In genomic region chr5:169956756-169957155, GRCh38 we compare ENCODE assay signal across 29 cellular contexts. TPM values are rescaled to one million over a fixed set of nuclear protein-coding genes. Genes with fewer than 3 reads are reported as not detected.
DNase-seq lines count a peak whose midpoint lies in the region; TF ChIP-seq lines count a peak whose summit lies in the region.
"Had no signal": no experiment of that assay in that cellular context is flagged by ENCODE, and none has a peak within 500 bp of the region (broad histone marks: within the 10 kb centered on the region; RNA-seq: fewer than 3 reads in every experiment).

No MANE protein-coding gene starts in this region.

- no peak overlapping the region for H3K9ac ChIP-seq in mammary epithelial cell (ENCODE audit: insufficient read depth, low read length)
- H3K9ac ChIP-seq: SK-N-SH had no signal

- no peaks in the 10 kb centered on the region for H3K27me3 ChIP-seq in mammary epithelial cell (ENCODE audit: insufficient read depth, low read length)
- no peaks in the 10 kb centered on the region for H3K27me3 ChIP-seq in right atrium auricular region
- H3K27me3 ChIP-seq in Peyer's patch, result no peaks in the 10 kb centered on the region
- no peaks in the 10 kb centered on the region for H3K27me3 ChIP-seq in effector memory CD4-positive, alpha-beta T cell (replicated peaks; ENCODE audit: control insufficient read depth, insufficient read depth, low read length, poor library complexity, severe bottlenecking)
- H3K27me3 ChIP-seq: adrenal gland, testis, vagina had no signal

- H2AFZ ChIP-seq in mammary epithelial cell (ENCODE audit: low read depth, low read length), result no peak overlapping the region

- CTCF ChIA-PET in mammary epithelial cell (lab: Charles Lee; ENCODE audit: low non-redundant PET), result no interaction called here

- dilution Hi-C loops in mammary epithelial cell (cut with HindIII; ENCODE audit: low sequenced_read_pairs), result no loop called here

- in situ Hi-C loops in mammary epithelial cell (cut with MboI; ENCODE audit: low sequenced_read_pairs in 2 of 2), result no loop called here

- peaks cover 55% of the 10 kb centered on the region for H3K4me1 ChIP-seq in mammary epithelial cell (ENCODE audit: insufficient read depth, low read length)
- no peaks in the 10 kb centered on the region for H3K4me1 ChIP-seq in right atrium auricular region
- no peaks in the 10 kb centered on the region for H3K4me1 ChIP-seq in Peyer's patch
- H3K4me1 ChIP-seq in effector memory CD4-positive, alpha-beta T cell (ENCODE audit: control insufficient read depth, insufficient read depth, low read length, poor library complexity, severe bottlenecking), result no peaks in the 10 kb centered on the region
- H3K4me1 ChIP-seq: A549, adrenal gland, testis, vagina had no signal

- peaks cover 6% of the 10 kb centered on the region for H3K79me2 ChIP-seq in mammary epithelial cell (ENCODE audit: insufficient read depth, low read length)

- intact Hi-C loops in mammary epithelial cell (cut with micrococcal nuclease), result no loop called here

- no peak for TF ChIP-seq CTCF in mammary epithelial cell (conservative IDR thresholded peaks at IDR 0.05 in 1 of 2, IDR thresholded peaks at IDR 0.05 in 1 of 2; ENCODE audit: extremely low read depth in 1 of 2, insufficient read depth in 1 of 2, low read depth in 1 of 2, low read length in 2 of 2)
- no peak for TF ChIP-seq CTCF in right atrium auricular region (IDR thresholded peaks at IDR 0.05)
- TF ChIP-seq CTCF in Peyer's patch (IDR thresholded peaks at IDR 0.05), result no peak

- H4K20me1 ChIP-seq in mammary epithelial cell (ENCODE audit: insufficient read depth, low read length), result no peaks in the 10 kb centered on the region

- H3K9me3 ChIP-seq in mammary epithelial cell (replicated peaks; ENCODE audit: insufficient read depth, low read length) (no peaks in the 10 kb centered on the region), right atrium auricular region (no peaks in the 10 kb centered on the region), Peyer's patch (no peaks in the 10 kb centered on the region)
- no peaks in the 10 kb centered on the region for H3K9me3 ChIP-seq in effector memory CD4-positive, alpha-beta T cell (ENCODE audit: control insufficient read depth, low read length)
- H3K9me3 ChIP-seq: A549, adrenal gland, heart right ventricle, SK-N-SH, testis, vagina had no signal

- no TSS peak for BruUV-seq in mammary epithelial cell (replicated peaks; lab: Mats Ljungman, UMichigan)

- H3K4me2 ChIP-seq in mammary epithelial cell (ENCODE audit: insufficient read depth, low read depth, low read length), result peak overlapping the region; percentile 37
- H3K4me2 ChIP-seq: A549, SK-N-SH had no signal

- no peak overlapping the region for H3K4me3 ChIP-seq in mammary epithelial cell (replicated peaks in 1 of 3; ENCODE audit: insufficient read depth in 1 of 3, low read depth in 2 of 3, low read length in 3 of 3)
- no peak overlapping the region for H3K4me3 ChIP-seq in right atrium auricular region
- H3K4me3 ChIP-seq in Peyer's patch, result no peak overlapping the region
- no peak overlapping the region for H3K4me3 ChIP-seq in effector memory CD4-positive, alpha-beta T cell (ENCODE audit: insufficient read depth, low read depth, low read length, poor library complexity, severe bottlenecking)
- H3K4me3 ChIP-seq: A549, adrenal gland, heart right ventricle, testis, vagina had no signal

- H3K27ac ChIP-seq in mammary epithelial cell (ENCODE audit: insufficient read depth, low read depth, low read length) (peak overlapping the region; percentile 84), right atrium auricular region (no peak overlapping the region), Peyer's patch (no peak overlapping the region)
- H3K27ac ChIP-seq in effector memory CD4-positive, alpha-beta T cell (ENCODE audit: insufficient read depth, low read length, poor library complexity, severe bottlenecking), result no peak overlapping the region
- H3K27ac ChIP-seq: A549, adrenal gland, heart right ventricle, HL-60, testis, vagina, WERI-Rb-1 had no signal

- TF ChIP-seq POLR2A in Peyer's patch (IDR thresholded peaks at IDR 0.05), result no peak

- no peaks in the 10 kb centered on the region for H3K36me3 ChIP-seq in mammary epithelial cell (ENCODE audit: insufficient read depth, low read length)
- H3K36me3 ChIP-seq in right atrium auricular region, result no peaks in the 10 kb centered on the region
- H3K36me3 ChIP-seq in Peyer's patch, result no peaks in the 10 kb centered on the region
- no peaks in the 10 kb centered on the region for H3K36me3 ChIP-seq in effector memory CD4-positive, alpha-beta T cell (ENCODE audit: control insufficient read depth, insufficient read depth, low read length)
- H3K36me3 ChIP-seq: adrenal gland, heart right ventricle, vagina, WERI-Rb-1 had no signal

- peak; percentile 78 for DNase-seq in COLO829 (ENCODE audit: low spot score)
- DNase-seq in MV-4-11 (lab: John Stamatoyannopoulos, UW), result peak; percentile 4
- peak; percentile 84 for DNase-seq in mammary epithelial cell
- DNase-seq in islet precursor cell, result peak; percentile 76
- no peak for DNase-seq in NOMO-1 treated with dmso at 0.1 percent for 144 hours (lab: John Stamatoyannopoulos, UW; ENCODE audit: unreplicated experiment)
- DNase-seq in right atrium auricular region (ENCODE audit: low spot score), result no peak
- DNase-seq in Peyer's patch, result no peak
- DNase-seq in effector memory CD4-positive, alpha-beta T cell, result no peak
- DNase-seq: activated CD4-positive, alpha-beta T cell treated with anti-CD3 and anti-CD28 coated beads, Interleukin-2, amount 10 ng/mL, durations not matched to agents 24 days and 14 days; activated naive CD4-positive, alpha-beta T cell treated with Interleukin-2 at 50 U/mL for 16 hours; activated T-cell treated with anti-CD3 and anti-CD28 coated beads, Interleukin-2, amount 50 U/mL, for 4 hours; adrenal gland; GF-D8; heart right ventricle; left colon; mesendoderm; NCI-H1436 treated with DMSO at 0.1 percent for 48 hours; NCI-H2107; NCI-H510A treated with DMSO at 0.1 percent for 48 hours; NK-92 treated with Interleukin-12 subunit alpha and Interleukin-12 subunit beta, amount 100 ng/mL, for 24 hours; SK-N-SH; stimulated activated CD4-positive, alpha-beta T cell treated with anti-CD3 and anti-CD28 coated beads, Interleukin-12 subunit alpha, Interleukin-12 subunit beta, amount 100 ng/mL, for 4 hours; stimulated activated CD4-positive, alpha-beta T cell treated with anti-CD3 and anti-CD28 coated beads, Interleukin-4, amount 100 ng/mL, for 4 hours; stimulated activated naive CD4-positive, alpha-beta T cell treated with Interleukin-2 at 50 U/mL for 16 hours; testis; WERI-Rb-1 had no signal

RNA-seq across cellular contexts. Expression of gene INSYN2B, which starts 23.5 kb away (rescaled TPM):
- total RNA-seq in mammary epithelial cell, result 1 to 10 TPM; 2.0 to 8.7 TPM
- polyA plus RNA-seq in mammary epithelial cell, result 13.1 TPM
- polyA minus RNA-seq in mammary epithelial cell, result 7.4 TPM
- under 1 TPM in 1 of 2 donors, not detected in 1; 0.75 TPM for total RNA-seq in right atrium auricular region
- 1 to 10 TPM in 1 of 4 donors, not detected in 3; 2.5 TPM for total RNA-seq in Peyer's patch
- total RNA-seq: activated CD4-positive, alpha-beta T cell treated with anti-CD3 and anti-CD28 coated beads, Interleukin-2, amount 10 ng/mL, durations not matched to agents 24 days and 14 days; activated T-cell treated with anti-CD3 and anti-CD28 coated beads, Interleukin-2, amount 50 U/mL, for 4 hours had no signal

Comparison
In these comparisons a context has a peak if more than half of its experiments do, and no peak if none do; other contexts are left out.
1. DNase-seq: peak in COLO829 (single experiment), MV-4-11 (single experiment), mammary epithelial cell (single experiment) and islet precursor cell (single experiment); none in NOMO-1 treated with dmso at 0.1 percent for 144 hours (single experiment), right atrium auricular region (single experiment), Peyer's patch (0 of 3) and effector memory CD4-positive, alpha-beta T cell (0 of 3).